Comparison of ENCODE assay signal across 13 cellular contexts in genomic region chr6:161486326-161486725, GRCh38.
DNase-seq lines count a peak whose midpoint lies in the region; ATAC-seq, FAIRE-seq and TF ChIP-seq lines count a peak whose summit lies in the region.
"Had no signal": no experiment of that assay in that cellular context is flagged by ENCODE, and none has a peak within 500 bp of the region (broad histone marks: within the 10 kb centered on the region; RNA-seq: fewer than 3 reads in every experiment).

No MANE protein-coding gene starts in this region.

- H3K4me3 ChIP-seq in mammary epithelial cell (replicated peaks in 1 of 3; ENCODE audit: insufficient read depth in 1 of 3, low read depth in 2 of 3, low read length in 3 of 3) (no peak overlapping the region), HepG2 (replicated peaks in 1 of 3; ENCODE audit: insufficient read depth in 1 of 3, low read depth in 2 of 3, low read length in 3 of 3) (no peak overlapping the region)

- H4K20me1 ChIP-seq in mammary epithelial cell (ENCODE audit: insufficient read depth, low read length) (no peaks in the 10 kb centered on the region), HepG2 (ENCODE audit: insufficient read depth, low read length) (no peaks in the 10 kb centered on the region)

- TF ChIP-seq CTCF in mammary epithelial cell (conservative IDR thresholded peaks at IDR 0.05 in 1 of 2, IDR thresholded peaks at IDR 0.05 in 1 of 2; ENCODE audit: extremely low read depth in 1 of 2, insufficient read depth in 1 of 2, low read depth in 1 of 2, low read length in 2 of 2) (no peak), HepG2 (CRISPR knock-in tag; IDR thresholded peaks at IDR 0.05) (no peak)

- CTCF ChIA-PET in mammary epithelial cell (lab: Charles Lee; ENCODE audit: low non-redundant PET) = no interaction called here
- CTCF ChIA-PET in HepG2 (lab: Yijun Ruan, JAX; ENCODE audit: low intra/inter-chr PET ratio, low total read pairs) = no interaction called here

- no peak for FAIRE-seq in HepG2 (lab: Jason Lieb, UNC)

- H3K27me3 ChIP-seq in mammary epithelial cell (ENCODE audit: insufficient read depth, low read length) (no peaks in the 10 kb centered on the region), HepG2 (ENCODE audit: control insufficient read depth in 1 of 2, insufficient read depth in 2 of 2, low read length in 2 of 2) (no peaks in the 10 kb centered on the region)

- dilution Hi-C loops in mammary epithelial cell (cut with HindIII; ENCODE audit: low sequenced_read_pairs) = no loop called here

- no peaks in the 10 kb centered on the region for H3K9me3 ChIP-seq in mammary epithelial cell (replicated peaks; ENCODE audit: insufficient read depth, low read length)
- no peaks in the 10 kb centered on the region for H3K9me3 ChIP-seq in HepG2 (ENCODE audit: low read length)

- H3K36me3 ChIP-seq in mammary epithelial cell (ENCODE audit: insufficient read depth, low read length) = no peaks in the 10 kb centered on the region
- H3K36me3 ChIP-seq in HepG2 (replicated peaks in 1 of 2; ENCODE audit: control insufficient read depth in 1 of 2, insufficient read depth in 2 of 2, low read length in 2 of 2) = no peaks in the 10 kb centered on the region
- H3K36me3 ChIP-seq: WERI-Rb-1 had no signal

- no peak for TF ChIP-seq EP300 in HepG2 (IDR thresholded peaks at IDR 0.05; ENCODE audit: low read depth in 2 of 2, low read length in 2 of 2)
- no peak for TF ChIP-seq EP300 in HepG2 (CRISPR knock-in tag; IDR thresholded peaks at IDR 0.05; ENCODE audit: borderline replicate concordance)

- H3K79me2 ChIP-seq in mammary epithelial cell (ENCODE audit: insufficient read depth, low read length) = no peaks in the 10 kb centered on the region
- H3K79me2 ChIP-seq in HepG2 (ENCODE audit: insufficient read depth, low read length) = no peaks in the 10 kb centered on the region

- peak overlapping the region; percentile 77 for H3K4me2 ChIP-seq in mammary epithelial cell (ENCODE audit: insufficient read depth, low read depth, low read length)
- H3K4me2 ChIP-seq in HepG2 (ENCODE audit: low read depth, low read length) = no peak overlapping the region

- intact Hi-C loops in mammary epithelial cell (cut with micrococcal nuclease) (loop anchor here (1.0 kb wide), 1 partner anchor 47 kb away; no protein-coding TSS in a partner anchor), HepG2 (cut with micrococcal nuclease; ENCODE audit: unreplicated experiment) (no loop called here), posterior vena cava (cut with DNase I) (no loop called here)

- H3K27ac ChIP-seq in mammary epithelial cell (ENCODE audit: insufficient read depth, low read depth, low read length) (peak overlapping the region; percentile 59), HepG2 (ENCODE audit: extremely low read length, insufficient read depth, low read length) (no peak overlapping the region)
- H3K27ac ChIP-seq: WERI-Rb-1 had no signal

- TF ChIP-seq RAD21 in HepG2 (CRISPR knock-in tag; IDR thresholded peaks at IDR 0.05) = no peak

- H3K9ac ChIP-seq in mammary epithelial cell (ENCODE audit: insufficient read depth, low read length) = no peak overlapping the region
- H3K9ac ChIP-seq in HepG2 (ENCODE audit: insufficient read depth, low read depth, low read length) = no peak overlapping the region

- 0% methylated on average over 3 of the region's 3 CpGs for WGBS in mammary epithelial cell (ENCODE audit: low coverage, missing lambda C conversion rate)
- 1% methylated on average over 3 of the region's 3 CpGs for WGBS in HepG2 (ENCODE audit: low lambda C conversion rate)

- BruUV-seq in mammary epithelial cell (replicated peaks; lab: Mats Ljungman, UMichigan) = no TSS peak
- BruUV-seq in HepG2 (replicated peaks; lab: Mats Ljungman, UMichigan) = no TSS peak

- POLR2A ChIA-PET in HepG2 (lab: Yijun Ruan, JAX) = no interaction called here

- H2AFZ ChIP-seq in mammary epithelial cell (ENCODE audit: low read depth, low read length) (no peak overlapping the region), HepG2 (ENCODE audit: low read length) (no peak overlapping the region)

- DNase-seq in COLO829 (ENCODE audit: low spot score) (peak; percentile 17), NCI-H1105 treated with DMSO at 0.1 percent for 48 hours (lab: John Stamatoyannopoulos, UW) (peak; percentile 58), mammary epithelial cell (peak; percentile 88), kidney glomerular epithelial cell (lab: John Stamatoyannopoulos, UW) (peak; percentile 93), NCI-H146 (lab: John Stamatoyannopoulos, UW) (no peak), HepG2 (ENCODE audit: low spot score) (no peak), posterior vena cava (ENCODE audit: low spot score) (no peak)
- DNase-seq: activated effector memory CD4-positive, alpha-beta T cell treated with anti-CD3 and anti-CD28 coated beads, Interleukin-2, amount 50 U/mL, for 16 hours; CD4-positive, alpha-beta memory T cell; Kasumi-1; stimulated activated CD4-positive, alpha-beta T cell treated with anti-CD3 and anti-CD28 coated beads, Interleukin-1b, Interleukin-23, amount 100 ng/mL, for 48 hours; WERI-Rb-1 had no signal

- TF ChIP-seq POLR2A in HepG2 (IDR thresholded peaks at IDR 0.05; ENCODE audit: insufficient read depth in 1 of 2, low read depth in 2 of 2, low read length in 2 of 2) = no peak

- H3K4me1 ChIP-seq in mammary epithelial cell (ENCODE audit: insufficient read depth, low read length) = peaks cover 14% of the 10 kb centered on the region
- H3K4me1 ChIP-seq in HepG2 (ENCODE audit: insufficient read depth, low read length) = no peaks in the 10 kb centered on the region

- ATAC-seq in HepG2 (no peak), GM19351 (IDR thresholded peaks at IDR 0.05; ENCODE audit: unreplicated experiment) (no peak)

- in situ Hi-C loops in mammary epithelial cell (cut with MboI; ENCODE audit: low sequenced_read_pairs in 2 of 2) (loop anchor here in 1 of 2 donors (5.0 kb wide), 1 partner anchor 79 kb away; no protein-coding TSS in a partner anchor), HepG2 (cut with HindIII; ENCODE audit: extremely low pct_ligation_motif_present, low pct_unique_long_range_greater_than_20kb) (no loop called here)

TF ChIP-seq in HepG2, 621 proteins besides CTCF, POLR2A, EP300 and RAD21:
- TF ChIP-seq ZBTB42 (CRISPR knock-in tag; IDR thresholded peaks at IDR 0.05) (no peak), FOSL2 (CRISPR knock-in tag; IDR thresholded peaks at IDR 0.05) (no peak), MIER3 (CRISPR knock-in tag; IDR thresholded peaks at IDR 0.05; ENCODE audit: borderline replicate concordance) (no peak)
- TF ChIP-seq, protein P1, sequence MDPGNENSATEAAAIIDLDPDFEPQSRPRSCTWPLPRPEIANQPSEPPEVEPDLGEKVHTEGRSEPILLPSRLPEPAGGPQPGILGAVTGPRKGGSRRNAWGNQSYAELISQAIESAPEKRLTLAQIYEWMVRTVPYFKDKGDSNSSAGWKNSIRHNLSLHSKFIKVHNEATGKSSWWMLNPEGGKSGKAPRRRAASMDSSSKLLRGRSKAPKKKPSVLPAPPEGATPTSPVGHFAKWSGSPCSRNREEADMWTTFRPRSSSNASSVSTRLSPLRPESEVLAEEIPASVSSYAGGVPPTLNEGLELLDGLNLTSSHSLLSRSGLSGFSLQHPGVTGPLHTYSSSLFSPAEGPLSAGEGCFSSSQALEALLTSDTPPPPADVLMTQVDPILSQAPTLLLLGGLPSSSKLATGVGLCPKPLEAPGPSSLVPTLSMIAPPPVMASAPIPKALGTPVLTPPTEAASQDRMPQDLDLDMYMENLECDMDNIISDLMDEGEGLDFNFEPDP (CRISPR knock-in tag; conservative IDR thresholded peaks at IDR 0.05) = no peak

Comparison
In these comparisons a context has a peak if more than half of its experiments do, and no peak if none do; other contexts are left out.
1. DNase-seq: peak in COLO829 (single experiment), NCI-H1105 treated with DMSO at 0.1 percent for 48 hours (single experiment), mammary epithelial cell (single experiment) and kidney glomerular epithelial cell (single experiment); none in NCI-H146 (single experiment), HepG2 (single experiment) and posterior vena cava (single experiment).